8 cellular contexts compared by ENCODE assay signal in genomic region chr11:121575250-121575962, GRCh38.
A peak's percentile ranks its signal among the peaks of the same experiment; 100 is the strongest.
DNase-seq lines count a peak whose midpoint lies in the region; ATAC-seq and TF ChIP-seq lines count a peak whose summit lies in the region.

No MANE protein-coding gene starts in this region.

- H3K27ac ChIP-seq in Peyer's patch (no peak overlapping the region), thyroid gland (peak overlapping the region; percentile 35 to 43 (median 43))

- H3K4me3 ChIP-seq in Peyer's patch, result no peak overlapping the region
- H3K4me3 ChIP-seq in thyroid gland (replicated peaks in 1 of 3), result no peak overlapping the region

- TF ChIP-seq POLR2A in Peyer's patch (IDR thresholded peaks at IDR 0.05) (no peak), thyroid gland (IDR thresholded peaks at IDR 0.05) (no peak)

- 70 to 75% methylated on average over 10 of the region's 10 CpGs for WGBS in thyroid gland, 2 donors

- no peaks in the 10 kb centered on the region for H3K27me3 ChIP-seq in Peyer's patch
- H3K27me3 ChIP-seq in thyroid gland, result no peaks in the 10 kb centered on the region

- no peak for TF ChIP-seq CTCF in Peyer's patch (IDR thresholded peaks at IDR 0.05)
- TF ChIP-seq CTCF in thyroid gland (IDR thresholded peaks at IDR 0.05), result no peak

- DNase-seq in Peyer's patch, result peak in 2 of 3 donors; percentile 32 to 71
- DNase-seq in hypothalamus (lab: John Stamatoyannopoulos, UW), result peak in 37 of 51 donors; percentile 14 to 72 (median 48)
- peak; percentile 22 to 28 for DNase-seq in thyroid gland
- DNase-seq in T-helper 9 cell, result no peak
- DNase-seq in NCI-H1417 treated with DMSO at 0.1 percent for 48 hours (lab: John Stamatoyannopoulos, UW), result no peak

- H3K36me3 ChIP-seq in Peyer's patch (peaks cover 0 to 70% (median 0%) of the 10 kb centered on the region in 3 donors), thyroid gland (no peaks in the 10 kb centered on the region)

- no peaks in the 10 kb centered on the region for H3K9me3 ChIP-seq in Peyer's patch
- no peaks in the 10 kb centered on the region for H3K9me3 ChIP-seq in thyroid gland

- no peaks in the 10 kb centered on the region for H3K4me1 ChIP-seq in Peyer's patch
- peaks cover 25 to 30% of the 10 kb centered on the region in 2 donors for H3K4me1 ChIP-seq in thyroid gland

- intact Hi-C loops in thyroid gland (cut with DNase I), result loop anchor here (10.0 kb wide), 1 partner anchor 121 kb away; the partner anchor contains the start of genes SORL1 and SORL1-AS1

- peak; percentile 58 for ATAC-seq in GM18502 (IDR thresholded peaks at IDR 0.05; ENCODE audit: poor library complexity, unreplicated experiment)
- ATAC-seq in HG02571 (IDR thresholded peaks at IDR 0.05; ENCODE audit: unreplicated experiment), result peak; percentile 58
- ATAC-seq in GM19324 (IDR thresholded peaks at IDR 0.05; ENCODE audit: low FRiP score, unreplicated experiment), result no peak

Comparison
In these comparisons a context has a peak if more than half of its experiments do, and no peak if none do; other contexts are left out.
1. DNase-seq: peak in Peyer's patch (2 of 3), hypothalamus (37 of 51) and thyroid gland (2 of 2); none in T-helper 9 cell (single experiment) and NCI-H1417 treated with DMSO at 0.1 percent for 48 hours (single experiment).
2. H3K27ac ChIP-seq: peak in thyroid gland (3 of 3); none in Peyer's patch (0 of 4).